ENCODE assay signal across 8 cellular contexts in genomic region chr2:187842978-187843847, GRCh38.
DNase-seq lines count a peak whose midpoint lies in the region; FAIRE-seq and TF ChIP-seq lines count a peak whose summit lies in the region.

No MANE protein-coding gene starts in this region.

- TF ChIP-seq POLR2A in esophagus muscularis mucosa (IDR thresholded peaks at IDR 0.05; ENCODE audit: low read depth): no peak

- no peak overlapping the region for H4K91ac ChIP-seq in trophoblast cell (ENCODE audit: low read depth, low read length)

- no peak overlapping the region for H3K4me2 ChIP-seq in trophoblast cell (ENCODE audit: low read length)

- H3K23ac ChIP-seq in trophoblast cell (ENCODE audit: low read length): no peak overlapping the region

- no peak overlapping the region for H2BK5ac ChIP-seq in trophoblast cell (ENCODE audit: low read depth, low read length, poor library complexity)

- H3K36me3 ChIP-seq in esophagus muscularis mucosa: no peaks in the 10 kb centered on the region
- H3K36me3 ChIP-seq in trophoblast cell (ENCODE audit: control insufficient read depth in 1 of 2, insufficient read depth in 2 of 2, low read length in 2 of 2): no peaks in the 10 kb centered on the region

- no peak overlapping the region for H4K8ac ChIP-seq in trophoblast cell (ENCODE audit: low read depth, low read length)

- intact Hi-C loops in esophagus muscularis mucosa (cut with DNase I): no loop called here

- no peak overlapping the region for H3K9ac ChIP-seq in trophoblast cell (ENCODE audit: low read length)

- no peaks in the 10 kb centered on the region for H3K79me1 ChIP-seq in trophoblast cell (ENCODE audit: low read length)

- no peak overlapping the region for H3K4ac ChIP-seq in trophoblast cell (ENCODE audit: low read depth, low read length)

- H3K9me3 ChIP-seq in esophagus muscularis mucosa: no peaks in the 10 kb centered on the region
- H3K9me3 ChIP-seq in trophoblast cell (ENCODE audit: insufficient read depth, low read depth, low read length): no peaks in the 10 kb centered on the region

- no peak overlapping the region for H2AFZ ChIP-seq in trophoblast cell (ENCODE audit: insufficient read depth, low read length, poor library complexity)

- H2BK12ac ChIP-seq in trophoblast cell (ENCODE audit: low read length): no peak overlapping the region

- 49% methylated on average over 8 of the region's 8 CpGs for WGBS in esophagus muscularis mucosa
- no CpG with 5 or more reads among the region's 8 CpGs for WGBS in trophoblast cell (ENCODE audit: extremely low coverage, insufficient coverage, insufficient read length)

- H3K18ac ChIP-seq in trophoblast cell (ENCODE audit: low read length): no peak overlapping the region

- DNase-seq in CMK (ENCODE audit: low read depth) (peak; percentile 7), GM19239 (ENCODE audit: insufficient read length, low spot score) (no peak), HTR-8/SVneo (ENCODE audit: insufficient read length, low spot score) (peak; percentile 45), RCC 7860 (ENCODE audit: low spot score) (peak; percentile 43), esophagus muscularis mucosa (ENCODE audit: extremely low spot score) (no peak), trophoblast cell (peak; percentile 17 to 92), ecto neural progenitor cell (ENCODE audit: low spot score) (no peak)
- no peak for DNase-seq in stimulated activated CD8-positive, alpha-beta memory T cell treated with anti-CD3 and anti-CD28 coated beads, Interleukin-4, amount 100 ng/mL, for 48 hours

- no peak overlapping the region for H4K12ac ChIP-seq in trophoblast cell (ENCODE audit: low read depth, low read length)

- H3K4me3 ChIP-seq in esophagus muscularis mucosa: no peak overlapping the region
- H3K4me3 ChIP-seq in trophoblast cell (ENCODE audit: low read depth, low read length): no peak overlapping the region

- no peak overlapping the region for H2BK120ac ChIP-seq in trophoblast cell (ENCODE audit: insufficient read depth, low read length, poor library complexity)

- H3K4me1 ChIP-seq in esophagus muscularis mucosa (no peaks in the 10 kb centered on the region), trophoblast cell (ENCODE audit: control insufficient read depth in 1 of 2, insufficient read depth in 2 of 2, low read length in 2 of 2) (no peaks in the 10 kb centered on the region)

- TF ChIP-seq CTCF in esophagus muscularis mucosa (IDR thresholded peaks at IDR 0.05): peak; percentile 19 to 53 (median 44)

- no peaks in the 10 kb centered on the region for H3K79me2 ChIP-seq in trophoblast cell (ENCODE audit: control insufficient read depth, insufficient read depth, low read length, poor library complexity)

- no peak overlapping the region for H2AK5ac ChIP-seq in trophoblast cell (ENCODE audit: low read length)

- H3K27ac ChIP-seq in esophagus muscularis mucosa (replicated peaks in 1 of 4): no peak overlapping the region
- no peak overlapping the region for H3K27ac ChIP-seq in trophoblast cell (ENCODE audit: low read depth, low read length)

- peak; percentile 35 for FAIRE-seq in GM19239 (lab: Jason Lieb, UNC)
- FAIRE-seq in HTR-8/SVneo (lab: Jason Lieb, UNC): no peak
- FAIRE-seq in RCC 7860 (lab: Jason Lieb, UNC): peak; percentile 76

- H3K14ac ChIP-seq in trophoblast cell (ENCODE audit: low read length): no peak overlapping the region

- no peaks in the 10 kb centered on the region for H3K27me3 ChIP-seq in esophagus muscularis mucosa
- no peaks in the 10 kb centered on the region for H3K27me3 ChIP-seq in trophoblast cell (ENCODE audit: insufficient read depth, low read length)

- no peak for TF ChIP-seq EP300 in esophagus muscularis mucosa (IDR thresholded peaks at IDR 0.05)

Comparison
In these comparisons a context has a peak if more than half of its experiments do, and no peak if none do; other contexts are left out.
1. DNase-seq: peak in CMK (single experiment), HTR-8/SVneo (single experiment), RCC 7860 (single experiment) and trophoblast cell (2 of 2); none in GM19239 (single experiment), esophagus muscularis mucosa (single experiment), stimulated activated CD8-positive, alpha-beta memory T cell treated with anti-CD3 and anti-CD28 coated beads, Interleukin-4, amount 100 ng/mL, for 48 hours (single experiment) and ecto neural progenitor cell (single experiment).